Comparison of ENCODE assay signal across 3 cellular contexts in genomic region chr1:219184337-219184736, GRCh38.
TF ChIP-seq lines count a peak whose summit lies in the region.

No MANE protein-coding gene starts in this region.

TF ChIP-seq in GM23338, 12 proteins besides CTCF, POLR2A, EP300 and RAD21 (continued from another document):
- TF ChIP-seq ZNF462 (CRISPR knock-in tag; IDR thresholded peaks at IDR 0.05) (no peak), CREB1 (CRISPR knock-in tag; IDR thresholded peaks at IDR 0.05; ENCODE audit: low read depth) (no peak), ETS1 (IDR thresholded peaks at IDR 0.05) (no peak)
TF ChIP-seq in GM23338: peak in this region for 0.

TF ChIP-seq in WTC11, 78 proteins besides CTCF, POLR2A, EP300 and RAD21 (continued from another document):
- TF ChIP-seq ERG (CRISPR knock-in tag; IDR thresholded peaks at IDR 0.05) (no peak), TEAD4 (CRISPR knock-in tag; IDR thresholded peaks at IDR 0.05) (no peak), E2F5 (CRISPR knock-in tag; IDR thresholded peaks at IDR 0.05) (no peak), ZNF281 (CRISPR knock-in tag; IDR thresholded peaks at IDR 0.05) (no peak), NR3C1 (CRISPR knock-in tag; conservative IDR thresholded peaks at IDR 0.05; ENCODE audit: low read depth) (no peak), ZBTB21 (CRISPR knock-in tag; IDR thresholded peaks at IDR 0.05; ENCODE audit: borderline replicate concordance) (no peak), CBFB (CRISPR knock-in tag; IDR thresholded peaks at IDR 0.05; ENCODE audit: low read depth) (no peak), SMAD3 (CRISPR knock-in tag; IDR thresholded peaks at IDR 0.05; ENCODE audit: borderline replicate concordance) (no peak), MLX (CRISPR knock-in tag; IDR thresholded peaks at IDR 0.05) (no peak)

TF ChIP-seq in SK-N-SH treated with all-trans-retinoic acid at 6 μM for 48 hours, 23 proteins besides CTCF, POLR2A, EP300 and RAD21 (continued from another document):
- TF ChIP-seq PATZ1 (CRISPR knock-in tag; IDR thresholded peaks at IDR 0.05; ENCODE audit: borderline replicate concordance) (no peak), ZNF565 (CRISPR knock-in tag; conservative IDR thresholded peaks at IDR 0.05; ENCODE audit: low read depth) (no peak), CREB5 (CRISPR knock-in tag; IDR thresholded peaks at IDR 0.05; ENCODE audit: low read depth) (no peak), ZC3H10 (CRISPR knock-in tag; IDR thresholded peaks at IDR 0.05) (no peak), TSHZ2 (CRISPR knock-in tag; IDR thresholded peaks at IDR 0.05) (no peak), ZFP30 (CRISPR knock-in tag; IDR thresholded peaks at IDR 0.05) (no peak), TOX (CRISPR knock-in tag; IDR thresholded peaks at IDR 0.05; ENCODE audit: borderline replicate concordance) (no peak), ZFP3 (CRISPR knock-in tag; IDR thresholded peaks at IDR 0.05) (no peak), ISL1 (CRISPR knock-in tag; IDR thresholded peaks at IDR 0.05) (no peak)
